Comparison of ENCODE assay signal across 2 cellular contexts in genomic region chr12:10919809-10920208, GRCh38.
TF ChIP-seq lines count a peak whose summit lies in the region.

No MANE protein-coding gene starts in this region.

TF ChIP-seq in HepG2, 621 proteins besides CTCF, POLR2A, EP300 and RAD21:
- TF ChIP-seq ZBTB37 (CRISPR knock-in tag; IDR thresholded peaks at IDR 0.05) (no peak), PTBP1 (IDR thresholded peaks at IDR 0.05; ENCODE audit: low read depth, low read length, poor library complexity, severe bottlenecking) (no peak), ZNF713 (CRISPR knock-in tag; IDR thresholded peaks at IDR 0.05) (no peak), REST (IDR thresholded peaks at IDR 0.05; ENCODE audit: borderline replicate concordance in 1 of 2, low read depth in 1 of 2, low read length in 2 of 2) (no peak)
- TF ChIP-seq, protein P1, sequence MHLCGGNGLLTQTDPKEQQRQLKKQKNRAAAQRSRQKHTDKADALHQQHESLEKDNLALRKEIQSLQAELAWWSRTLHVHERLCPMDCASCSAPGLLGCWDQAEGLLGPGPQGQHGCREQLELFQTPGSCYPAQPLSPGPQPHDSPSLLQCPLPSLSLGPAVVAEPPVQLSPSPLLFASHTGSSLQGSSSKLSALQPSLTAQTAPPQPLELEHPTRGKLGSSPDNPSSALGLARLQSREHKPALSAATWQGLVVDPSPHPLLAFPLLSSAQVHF (CRISPR knock-in tag; IDR thresholded peaks at IDR 0.05) = no peak

TF ChIP-seq in GM23338, 12 proteins besides CTCF, POLR2A, EP300 and RAD21:
- TF ChIP-seq POLR2AphosphoS5 (IDR thresholded peaks at IDR 0.05; ENCODE audit: low read depth) = no peak
- TF ChIP-seq ZNF462 (CRISPR knock-in tag; IDR thresholded peaks at IDR 0.05) = no peak
- no peak for TF ChIP-seq ZNF114 (CRISPR knock-in tag; IDR thresholded peaks at IDR 0.05)
- TF ChIP-seq EZH2phosphoT487 (IDR thresholded peaks at IDR 0.05; ENCODE audit: unreplicated experiment) = no peak
- TF ChIP-seq ZNF331 (CRISPR knock-in tag; IDR thresholded peaks at IDR 0.05; ENCODE audit: low read depth) = no peak
- TF ChIP-seq, protein P2, sequence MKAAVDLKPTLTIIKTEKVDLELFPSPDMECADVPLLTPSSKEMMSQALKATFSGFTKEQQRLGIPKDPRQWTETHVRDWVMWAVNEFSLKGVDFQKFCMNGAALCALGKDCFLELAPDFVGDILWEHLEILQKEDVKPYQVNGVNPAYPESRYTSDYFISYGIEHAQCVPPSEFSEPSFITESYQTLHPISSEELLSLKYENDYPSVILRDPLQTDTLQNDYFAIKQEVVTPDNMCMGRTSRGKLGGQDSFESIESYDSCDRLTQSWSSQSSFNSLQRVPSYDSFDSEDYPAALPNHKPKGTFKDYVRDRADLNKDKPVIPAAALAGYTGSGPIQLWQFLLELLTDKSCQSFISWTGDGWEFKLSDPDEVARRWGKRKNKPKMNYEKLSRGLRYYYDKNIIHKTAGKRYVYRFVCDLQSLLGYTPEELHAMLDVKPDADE (IDR thresholded peaks at IDR 0.05) = no peak
- no peak for TF ChIP-seq STAT1 (IDR thresholded peaks at IDR 0.05; ENCODE audit: unreplicated experiment)
- no peak for TF ChIP-seq EZH2 (IDR thresholded peaks at IDR 0.05; ENCODE audit: low read depth, unreplicated experiment)
- TF ChIP-seq REST (IDR thresholded peaks at IDR 0.05; ENCODE audit: unreplicated experiment) = no peak
- TF ChIP-seq NANOG (IDR thresholded peaks at IDR 0.05; ENCODE audit: borderline replicate concordance) = no peak
- TF ChIP-seq CREB1 (CRISPR knock-in tag; IDR thresholded peaks at IDR 0.05; ENCODE audit: low read depth) = no peak
- TF ChIP-seq JUNB (IDR thresholded peaks at IDR 0.05; ENCODE audit: unreplicated experiment) = no peak
